In genomic region chr3:97409612-97410011, GRCh38 we compare ENCODE assay signal across 31 cellular contexts.
"Had no signal": no experiment of that assay in that cellular context is flagged by ENCODE, and none has a peak within 500 bp of the region (broad histone marks: within the 10 kb centered on the region; RNA-seq: fewer than 3 reads in every experiment).

No MANE protein-coding gene starts in this region.

- H3K4me3 ChIP-seq: neural progenitor cell, ovary, psoas muscle, skin epidermis, smooth muscle cell, spleen, suprapubic skin, testis, tibial artery, transverse colon, upper lobe of right lung, uterus had no signal

- H3K9me3 Mint-ChIP-seq: nephron; neural progenitor cell; stimulated activated memory B cell treated with anti-CD40 and anti-IgM and Interleukin-4, amounts not matched to agents 10 μg/mL and 1 μg/mL and 100 μg/mL, for 72 hours; stimulated activated naive CD8-positive, alpha-beta T cell treated with anti-CD3 and anti-CD28 coated beads, Interleukin-15, amount 100 ng/mL, for 72 hours; type B pancreatic cell had no signal

- H3K36me3 Mint-ChIP-seq: natural killer cell; neural progenitor cell; stimulated activated memory B cell treated with anti-CD40 and anti-IgM and Interleukin-4, amounts not matched to agents 10 μg/mL and 1 μg/mL and 100 μg/mL, for 72 hours; type B pancreatic cell had no signal

- H3K27ac ChIP-seq: neural progenitor cell, ovary, parathyroid adenoma, psoas muscle, skin epidermis, spleen, suprapubic skin, testis, tibial artery, transverse colon, upper lobe of right lung, uterus had no signal

- H3K36me3 ChIP-seq: neural progenitor cell, ovary, spleen, suprapubic skin, tibial artery, transverse colon, upper lobe of right lung, uterus had no signal

- ATAC-seq: natural killer cell; psoas muscle; right cardiac atrium; sciatic nerve; stimulated activated memory B cell treated with anti-CD40 and anti-IgM and Interleukin-4, amounts not matched to agents 10 μg/mL and 1 μg/mL and 100 μg/mL, for 72 hours; stimulated activated naive CD8-positive, alpha-beta T cell treated with anti-CD3 and anti-CD28 coated beads, Interleukin-15, amount 100 ng/mL, for 72 hours; stimulated activated naive CD8-positive, alpha-beta T cell treated with anti-CD3 and anti-CD28 coated beads, Interleukin-15, Interleukin-2, amounts not matched to agents 100 U/mL and 50 U/mL, for 24 hours; upper lobe of right lung had no signal

- H3K79me2 ChIP-seq: parathyroid adenoma had no signal

- H3K4me3 Mint-ChIP-seq: natural killer cell; nephron; neural progenitor cell; stimulated activated memory B cell treated with anti-CD40 and anti-IgM and Interleukin-4, amounts not matched to agents 10 μg/mL and 1 μg/mL and 100 μg/mL, for 72 hours; stimulated activated naive CD8-positive, alpha-beta T cell treated with anti-CD3 and anti-CD28 coated beads, Interleukin-15, amount 100 ng/mL, for 72 hours; type B pancreatic cell had no signal

- H3K4me2 ChIP-seq: neural progenitor cell, smooth muscle cell had no signal

- H3K4me1 ChIP-seq: neural progenitor cell, parathyroid adenoma, psoas muscle, spleen, suprapubic skin, testis, tibial artery, transverse colon, upper lobe of right lung, uterus had no signal

- H3K27me3 Mint-ChIP-seq: progenitor cell of endocrine pancreas; stimulated activated memory B cell treated with anti-CD40 and anti-IgM and Interleukin-4, amounts not matched to agents 10 μg/mL and 1 μg/mL and 100 μg/mL, for 72 hours; stimulated activated naive CD8-positive, alpha-beta T cell treated with anti-CD3 and anti-CD28 coated beads, Interleukin-15, amount 100 ng/mL, for 72 hours; type B pancreatic cell had no signal

- H3K4me1 Mint-ChIP-seq: natural killer cell; nephron; neural progenitor cell; stimulated activated memory B cell treated with anti-CD40 and anti-IgM and Interleukin-4, amounts not matched to agents 10 μg/mL and 1 μg/mL and 100 μg/mL, for 72 hours; stimulated activated naive CD8-positive, alpha-beta T cell treated with anti-CD3 and anti-CD28 coated beads, Interleukin-15, amount 100 ng/mL, for 72 hours had no signal

- H3K9me3 ChIP-seq: ovary, psoas muscle, spleen, suprapubic skin, testis, tibial artery, transverse colon, upper lobe of right lung, uterus had no signal

- H3K27me3 ChIP-seq: neural progenitor cell, ovary, spleen, suprapubic skin, testis, tibial artery, transverse colon, upper lobe of right lung, uterus had no signal

- H2AFZ ChIP-seq: parathyroid adenoma had no signal

- H3K9ac ChIP-seq: neural progenitor cell, parathyroid adenoma had no signal

- DNase-seq: natural killer cell; occipital lobe; ovary; posterior cingulate gyrus; psoas muscle; right cardiac atrium; spleen; stimulated activated CD4-positive, alpha-beta T cell treated with anti-CD3 and anti-CD28 coated beads, Interleukin-12 subunit alpha, Interleukin-12 subunit beta, amount 100 ng/mL, for 4 hours; stimulated activated CD4-positive, alpha-beta T cell treated with anti-CD3 and anti-CD28 coated beads, Interleukin-1b, Interleukin-23, amount 100 ng/mL, for 48 hours; stimulated activated CD4-positive, alpha-beta T cell treated with anti-CD3 and anti-CD28 coated beads, Interleukin-4, amount 100 ng/mL, for 1 hour; stimulated activated CD4-positive, alpha-beta T cell treated with anti-CD3 and anti-CD28 coated beads, Interleukin-4, amount 100 ng/mL, for 4 hours; stimulated activated CD8-positive, alpha-beta memory T cell treated with anti-CD3 and anti-CD28 coated beads, Interleukin-4, amount 100 ng/mL, for 48 hours; stimulated activated naive CD4-positive, alpha-beta T cell; stimulated activated naive CD8-positive, alpha-beta T cell treated with anti-CD3 and anti-CD28 coated beads, Interleukin-15, amount 100 ng/mL, for 72 hours; stimulated activated naive CD8-positive, alpha-beta T cell treated with anti-CD3 and anti-CD28 coated beads, Interleukin-15, Interleukin-2, amounts not matched to agents 100 U/mL and 50 U/mL, for 24 hours; substantia nigra; testis; tibial artery; transverse colon; upper lobe of right lung; uterus had no signal

- H3K27ac Mint-ChIP-seq: natural killer cell; nephron; neural progenitor cell; progenitor cell of endocrine pancreas; stimulated activated memory B cell treated with anti-CD40 and anti-IgM and Interleukin-4, amounts not matched to agents 10 μg/mL and 1 μg/mL and 100 μg/mL, for 72 hours; stimulated activated naive CD8-positive, alpha-beta T cell treated with anti-CD3 and anti-CD28 coated beads, Interleukin-15, amount 100 ng/mL, for 72 hours; type B pancreatic cell had no signal
